9 cellular contexts compared by ENCODE assay signal in the genomic region with DNA sequence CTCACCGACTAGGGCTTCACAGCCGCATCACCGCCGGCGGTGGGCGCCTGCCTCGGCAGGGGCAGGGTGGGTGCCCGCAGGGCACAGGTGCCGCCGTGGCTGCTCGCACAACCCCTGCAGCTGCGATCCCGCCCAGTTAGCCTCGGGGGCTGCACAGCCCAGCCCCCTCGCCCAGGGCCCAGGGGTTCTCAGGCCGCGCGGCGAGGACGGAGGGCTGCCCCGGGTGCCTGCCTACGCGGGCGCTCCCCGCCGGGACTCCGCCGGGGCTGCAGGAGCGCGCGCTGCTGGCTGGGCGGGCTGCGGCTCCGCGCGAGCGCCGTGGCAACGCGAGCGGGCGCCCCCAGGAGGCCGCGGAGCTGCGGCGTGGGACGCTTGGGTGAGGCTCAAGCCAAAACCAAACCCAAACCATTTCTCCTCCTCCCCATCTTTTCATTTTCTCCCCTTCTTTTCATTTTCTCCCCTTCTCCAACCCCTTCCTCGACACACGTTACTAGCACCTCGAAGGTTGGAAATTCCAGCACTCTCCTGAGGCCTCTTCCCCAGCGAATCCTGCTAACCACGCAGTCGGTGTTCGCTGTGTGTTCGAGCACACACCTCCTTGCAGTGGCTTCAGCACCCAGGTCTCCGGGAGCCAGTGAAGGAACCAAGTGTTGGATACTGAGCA. TPM values are rescaled to one million over a fixed set of nuclear protein-coding genes. Genes with fewer than 3 reads are reported as not detected.
DNase-seq lines count a peak whose midpoint lies in the region; ATAC-seq and TF ChIP-seq lines count a peak whose summit lies in the region.
"Had no signal": no experiment of that assay in that cellular context is flagged by ENCODE, and none has a peak within 500 bp of the region (broad histone marks: within the 10 kb centered on the region; RNA-seq: fewer than 3 reads in every experiment).

Gene MICAL3 (minus strand): TSS at position 286 of the 664 bp plus-strand sequence. CDS start 117,749 bp downstream, outside the sequence.

- H3K27ac ChIP-seq in DOHH2 (ENCODE audit: low read depth, low read length), result no peak within 1 kb of the TSS
- H3K27ac ChIP-seq in HL-60 (replicated peaks), result no peak within 1 kb of the TSS
- H3K27ac ChIP-seq in RWPE2 (ENCODE audit: poor library complexity, severe bottlenecking), result peak within 1 kb of the TSS; percentile 86
- peak within 1 kb of the TSS; percentile 56 for H3K27ac ChIP-seq in foreskin keratinocyte
- H3K27ac ChIP-seq: neutrophil had no signal

- H3F3A ChIP-seq in DOHH2 (ENCODE audit: control insufficient read depth, insufficient read depth), result no peaks in the 10 kb centered on the region

- TF ChIP-seq CTCF in DOHH2 (IDR thresholded peaks at IDR 0.05; ENCODE audit: low read depth, low read length, poor library complexity, severe bottlenecking) (peak; percentile 58), HL-60 (IDR thresholded peaks at IDR 0.05; ENCODE audit: insufficient read depth, low read length) (peak; percentile 39), RWPE2 (IDR thresholded peaks at IDR 0.05; ENCODE audit: poor library complexity, severe bottlenecking) (peak; percentile 91), foreskin keratinocyte (conservative IDR thresholded peaks at IDR 0.05) (peak; percentile 83), nephron progenitor cell (IDR thresholded peaks at IDR 0.05) (no peak), subcutaneous adipose tissue (IDR thresholded peaks at IDR 0.05; ENCODE audit: low read depth) (no peak)

- H3K4me3 Mint-ChIP-seq in nephron progenitor cell, result peak within 1 kb of the TSS; percentile 92

- no peaks in the 10 kb centered on the region for H3K9me3 ChIP-seq in DOHH2 (ENCODE audit: control insufficient read depth, insufficient read depth, low read length)
- no peaks in the 10 kb centered on the region for H3K9me3 ChIP-seq in RWPE2 (ENCODE audit: severe bottlenecking)
- H3K9me3 ChIP-seq: neutrophil had no signal

- peaks cover 16% of the 10 kb centered on the region for H3K4me1 ChIP-seq in DOHH2 (ENCODE audit: control insufficient read depth, low read length)
- peaks cover 22% of the 10 kb centered on the region for H3K4me1 ChIP-seq in RWPE2 (ENCODE audit: insufficient read depth, poor library complexity, severe bottlenecking)
- H3K4me1 ChIP-seq in foreskin keratinocyte, result peaks cover 29% of the 10 kb centered on the region

- no peaks in the 10 kb centered on the region for H3K36me3 Mint-ChIP-seq in nephron progenitor cell (ENCODE audit: low read depth)

- H3K36me3 ChIP-seq in DOHH2 (ENCODE audit: control insufficient read depth, low read length), result no peaks in the 10 kb centered on the region
- no peaks in the 10 kb centered on the region for H3K36me3 ChIP-seq in RWPE2 (ENCODE audit: low read depth)
- H3K36me3 ChIP-seq: neutrophil had no signal

- DNase-seq in HL-60 (ENCODE audit: low read depth in 1 of 2, low spot score in 1 of 2) (peak in 1 of 2 experiments; percentile 18), RWPE2 (ENCODE audit: low spot score) (no peak), foreskin keratinocyte (peak in 1 of 2 donors; percentile 57), nephron progenitor cell (peak; percentile 80)
- DNase-seq in activated naive CD4-positive, alpha-beta T cell treated with Interleukin-2 at 50 U/mL for 16 hours, result peak; percentile 71

- no peak within 1 kb of the TSS for H3K27ac Mint-ChIP-seq in nephron progenitor cell

- H4K20me1 ChIP-seq in DOHH2 (ENCODE audit: control insufficient read depth, insufficient read depth, low read depth, low read length), result no peaks in the 10 kb centered on the region

- peaks cover 89% of the 10 kb centered on the region for H3K27me3 Mint-ChIP-seq in nephron progenitor cell (ENCODE audit: low read depth, poor library complexity)

- H3K4me3 ChIP-seq in DOHH2 (ENCODE audit: low read length) (peak within 1 kb of the TSS; percentile 73), HL-60 (replicated peaks; ENCODE audit: insufficient read depth, low read length) (peak within 1 kb of the TSS; percentile 46), RWPE2 (ENCODE audit: severe bottlenecking) (peak within 1 kb of the TSS; percentile 61)

- H3K4me2 ChIP-seq in DOHH2 (ENCODE audit: low read length), result peak within 1 kb of the TSS; percentile 82

- H3K9me2 ChIP-seq in DOHH2 (replicated peaks; ENCODE audit: control insufficient read depth, low read length), result no peaks in the 10 kb centered on the region

- no peaks in the 10 kb centered on the region for H3K79me2 ChIP-seq in DOHH2 (ENCODE audit: control insufficient read depth, low read length)

- ATAC-seq in RWPE2 (ENCODE audit: low read depth) (peak; percentile 69), foreskin keratinocyte (peak; percentile 73), HG03520 (IDR thresholded peaks at IDR 0.05; ENCODE audit: unreplicated experiment) (no peak)

- H3K9me3 Mint-ChIP-seq in nephron progenitor cell, result no peaks in the 10 kb centered on the region

- H3K4me1 Mint-ChIP-seq in nephron progenitor cell, result peaks cover 19% of the 10 kb centered on the region

- H3K27me3 ChIP-seq in DOHH2 (ENCODE audit: control insufficient read depth, low read length) (peaks cover 42% of the 10 kb centered on the region), HL-60 (ENCODE audit: insufficient read depth, poor library complexity, severe bottlenecking) (peaks cover 20% of the 10 kb centered on the region), RWPE2 (ENCODE audit: insufficient read depth, poor library complexity, severe bottlenecking) (no peaks in the 10 kb centered on the region), foreskin keratinocyte (no peaks in the 10 kb centered on the region)

RNA-seq across cellular contexts. Expression of gene MICAL3, which starts in this region (rescaled TPM):
- total RNA-seq in foreskin keratinocyte (59.6 and 68.0 TPM in 2 replicates), subcutaneous adipose tissue (10 to 100 TPM; 15.8 to 45.4 (median 31.6) TPM)
- polyA plus RNA-seq in foreskin keratinocyte, result 5.3 and 7.0 TPM in 2 replicates

Comparison
In these comparisons a context has a peak if more than half of its experiments do, and no peak if none do; other contexts are left out.
1. H3K27ac ChIP-seq: peak in RWPE2 (single experiment) and foreskin keratinocyte (single experiment); none in DOHH2 (single experiment) and HL-60 (single experiment).
2. CTCF ChIP-seq: peak in DOHH2 (single experiment), HL-60 (single experiment), RWPE2 (single experiment) and foreskin keratinocyte (single experiment); none in nephron progenitor cell (single experiment) and subcutaneous adipose tissue (single experiment).
3. Peak in every context shown above with its lines, with median percentiles within 50 percentile points of each other: H3K4me3 ChIP-seq.